Comparison of ENCODE assay signal across 16 cellular contexts in the genomic region with DNA sequence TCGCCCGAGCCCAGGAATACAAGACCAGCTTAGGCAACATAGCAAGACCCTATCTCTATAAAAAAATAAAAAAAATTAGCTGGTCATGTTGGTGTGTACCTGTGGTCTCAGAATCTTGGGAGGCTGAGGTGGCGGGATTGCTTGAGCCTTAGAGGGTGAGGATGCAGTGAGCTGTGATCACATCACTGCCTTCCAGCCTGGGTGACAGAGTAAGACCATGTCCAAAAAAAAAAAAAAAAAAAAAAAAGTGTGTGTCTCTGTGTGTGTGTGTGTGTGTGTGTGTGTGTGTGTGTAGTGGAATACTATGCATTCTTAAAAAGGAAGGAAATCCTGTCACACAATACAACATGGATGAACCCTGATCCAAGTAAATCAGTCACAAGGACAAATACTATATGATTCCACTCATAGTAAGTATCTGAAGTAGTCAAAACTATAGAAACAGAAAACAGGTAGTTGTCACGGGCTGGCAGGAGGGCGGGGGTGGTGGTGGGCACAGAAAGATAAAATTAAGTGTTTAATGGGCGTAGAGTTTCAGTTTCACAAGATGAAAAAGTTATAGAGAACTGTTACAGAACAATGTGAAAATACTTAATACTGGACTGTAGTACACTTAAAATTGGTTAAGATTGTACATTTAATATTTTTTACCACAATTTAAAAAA. TPM values are rescaled to one million over a fixed set of nuclear protein-coding genes. Genes with fewer than 3 reads are reported as not detected.
DNase-seq lines count a peak whose midpoint lies in the region; ATAC-seq and TF ChIP-seq lines count a peak whose summit lies in the region.
"Had no signal": no experiment of that assay in that cellular context is flagged by ENCODE, and none has a peak within 500 bp of the region (broad histone marks: within the 10 kb centered on the region; RNA-seq: fewer than 3 reads in every experiment).

No MANE protein-coding gene starts in this region.

- DNase-seq in chondrocyte (ENCODE audit: low spot score) (no peak), left colon (no peak), prostate gland (ENCODE audit: low spot score) (no peak), OCI-LY7 (ENCODE audit: low spot score) (no peak), amniotic stem cell (lab: John Stamatoyannopoulos, UW) (no peak)
- DNase-seq: activated T-cell treated with anti-CD3 and anti-CD28 coated beads, Interleukin-2, amount 50 U/mL, for 48 hours; CD4-positive, alpha-beta T cell; hypothalamus; left ventricle myocardium superior; NCI-H1092; PC-9; SW 1271 had no signal

- TF ChIP-seq POLR2A in GM18505 (IDR thresholded peaks at IDR 0.05; ENCODE audit: borderline replicate concordance, extremely low read depth, insufficient read depth, insufficient read length) (no peak), prostate gland (IDR thresholded peaks at IDR 0.05) (no peak)

- H3K4me2 ChIP-seq in OCI-LY7 (ENCODE audit: low read length), result no peak overlapping the region
- H3K4me2 ChIP-seq: PC-9 had no signal

- H3K9me3 Mint-ChIP-seq in chondrocyte (ENCODE audit: low read depth), result no peaks in the 10 kb centered on the region
- H3K9me3 Mint-ChIP-seq: CD4-positive, alpha-beta T cell; dendritic cell treated with granulocyte-macrophage colony-stimulating factor and Interleukin-4, amounts not matched to agents 40 ng/mL and 50 ng/mL, for 4 days had no signal

- H3K36me3 Mint-ChIP-seq in chondrocyte (ENCODE audit: low read depth), result peaks cover 2% of the 10 kb centered on the region

- H3K79me2 ChIP-seq in OCI-LY7 (ENCODE audit: insufficient read depth, low read depth, low read length), result peaks cover 37% of the 10 kb centered on the region; the same call in 1 of the 2 replicates

- CTCF ChIA-PET in OCI-LY7 (lab: Charles Lee; ENCODE audit: unreplicated experiment), result interaction anchor here (0.9 kb wide), 1 partner anchor 217 kb away, joined by 4 read pairs; no protein-coding TSS in a partner anchor

- H3K4me1 ChIP-seq in prostate gland (replicated peaks) (no peaks in the 10 kb centered on the region), OCI-LY7 (ENCODE audit: insufficient read depth, low read length, poor library complexity, severe bottlenecking) (peaks cover 14% of the 10 kb centered on the region)

- 65% methylated on average over 6 of the region's 6 CpGs for WGBS in prostate gland

- peak overlapping the region; percentile 36 for H3K27ac Mint-ChIP-seq in chondrocyte (ENCODE audit: unreplicated experiment)
- H3K27ac Mint-ChIP-seq: dendritic cell treated with granulocyte-macrophage colony-stimulating factor and Interleukin-4, amounts not matched to agents 40 ng/mL and 50 ng/mL, for 4 days had no signal

- intact Hi-C loops in left colon (cut with DNase I, micrococcal nuclease) (no loop called here), prostate gland (cut with DNase I) (no loop called here), OCI-LY7 (cut with micrococcal nuclease; ENCODE audit: unreplicated experiment) (no loop called here)

- POLR2A ChIA-PET in OCI-LY7 (lab: Charles Lee), result interaction anchor here (0.7 to 1.2 kb wide), 4 partner anchors 15 to 191 kb away, joined by 3 to 8 read pairs (median 3); no protein-coding TSS in a partner anchor

- ATAC-seq in GM18505 (IDR thresholded peaks at IDR 0.05; ENCODE audit: unreplicated experiment), result peak; percentile 67
- ATAC-seq in GM19324 (IDR thresholded peaks at IDR 0.05; ENCODE audit: low FRiP score, unreplicated experiment), result peak; percentile 70
- ATAC-seq in HG02938 (IDR thresholded peaks at IDR 0.05; ENCODE audit: unreplicated experiment), result peak; percentile 43
- no peak for ATAC-seq in left colon
- ATAC-seq: left ventricle myocardium superior had no signal

- H3K9me2 ChIP-seq in OCI-LY7 (ENCODE audit: insufficient read depth, low read length), result no peaks in the 10 kb centered on the region

- H3K4me3 Mint-ChIP-seq in chondrocyte (ENCODE audit: unreplicated experiment), result no peak overlapping the region
- H3K4me3 Mint-ChIP-seq: CD4-positive, alpha-beta T cell; dendritic cell treated with granulocyte-macrophage colony-stimulating factor and Interleukin-4, amounts not matched to agents 40 ng/mL and 50 ng/mL, for 4 days had no signal

- H3K4me1 Mint-ChIP-seq in chondrocyte (ENCODE audit: low read depth), result peaks cover 13% of the 10 kb centered on the region

- no peaks in the 10 kb centered on the region for H4K20me1 ChIP-seq in OCI-LY7 (ENCODE audit: insufficient read depth, low read length)

- H3K9me3 ChIP-seq in prostate gland (no peaks in the 10 kb centered on the region), OCI-LY7 (ENCODE audit: low read length) (no peaks in the 10 kb centered on the region)

- H3K27me3 ChIP-seq in prostate gland (replicated peaks; ENCODE audit: insufficient read depth), result no peaks in the 10 kb centered on the region

- no peaks in the 10 kb centered on the region for H3K27me3 Mint-ChIP-seq in chondrocyte (ENCODE audit: low read depth)
- H3K27me3 Mint-ChIP-seq: CD4-positive, alpha-beta T cell; dendritic cell treated with granulocyte-macrophage colony-stimulating factor and Interleukin-4, amounts not matched to agents 40 ng/mL and 50 ng/mL, for 4 days had no signal

- TF ChIP-seq CTCF in chondrocyte (IDR thresholded peaks at IDR 0.05) (no peak), prostate gland (IDR thresholded peaks at IDR 0.05) (no peak), OCI-LY7 (conservative IDR thresholded peaks at IDR 0.05; ENCODE audit: low read length) (no peak)

- H2AFZ ChIP-seq in OCI-LY7 (ENCODE audit: low read length), result no peak overlapping the region
- H2AFZ ChIP-seq: PC-9 had no signal

- BruUV-seq in OCI-LY7 (replicated peaks; lab: Mats Ljungman, UMichigan), result no TSS peak

- H3K36me3 ChIP-seq in prostate gland, result no peaks in the 10 kb centered on the region
- peaks cover 55% of the 10 kb centered on the region for H3K36me3 ChIP-seq in OCI-LY7 (ENCODE audit: insufficient read depth, low read length)

- H3K27ac ChIP-seq in prostate gland (no peak overlapping the region), OCI-LY7 (ENCODE audit: low read depth, low read length, poor library complexity, severe bottlenecking) (no peak overlapping the region)
- H3K27ac ChIP-seq: PC-9 had no signal

- H3K4me3 ChIP-seq in prostate gland, result no peak overlapping the region
- no peak overlapping the region for H3K4me3 ChIP-seq in OCI-LY7 (ENCODE audit: low read depth, low read length, poor library complexity, severe bottlenecking)
- H3K4me3 ChIP-seq: PC-9 had no signal

RNA-seq across cellular contexts. Expression of gene SELENOF, which starts 47.8 kb away (rescaled TPM):
- 183 to 216 TPM (median 184 TPM) in 3 replicates for total RNA-seq in chondrocyte
- total RNA-seq in left colon, result 100 to 1,000 TPM; 186 to 204 TPM
- 100 to 1,000 TPM; 137 to 175 TPM for total RNA-seq in prostate gland
- total RNA-seq in OCI-LY7 (2014; rRNA removed; shearing (Covaris generic)), result 93.0 and 99.4 TPM in 2 replicates
- total RNA-seq in OCI-LY7 (2022), result 204 and 214 TPM in 2 replicates

RNA-seq across cellular contexts. Expression of gene HS2ST1, which starts 48.3 kb away (rescaled TPM):
- total RNA-seq in chondrocyte, result 26.7 to 38.3 TPM (median 28.1 TPM) in 3 replicates
- total RNA-seq in left colon, result 10 to 100 TPM; 17.4 to 23.5 TPM
- 10 to 100 TPM; 11.5 to 11.7 TPM for total RNA-seq in prostate gland
- 20.9 and 36.7 TPM in 2 replicates for total RNA-seq in OCI-LY7 (2014; rRNA removed; shearing (Covaris generic))
- total RNA-seq in OCI-LY7 (2022), result 54.4 and 63.7 TPM in 2 replicates
